Comparison of ENCODE assay signal across 20 cellular contexts in genomic region chr17:76197911-76198310, GRCh38. TPM values are rescaled to one million over a fixed set of nuclear protein-coding genes. Genes with fewer than 3 reads are reported as not detected.
DNase-seq lines count a peak whose midpoint lies in the region; ATAC-seq and TF ChIP-seq lines count a peak whose summit lies in the region.
"Had no signal": no experiment of that assay in that cellular context is flagged by ENCODE, and none has a peak within 500 bp of the region (broad histone marks: within the 10 kb centered on the region; RNA-seq: fewer than 3 reads in every experiment).

No MANE protein-coding gene starts in this region.

- H3K27ac ChIP-seq in CD8-positive, alpha-beta memory T cell (ENCODE audit: low read depth, low read length) = no peak overlapping the region
- H3K27ac ChIP-seq in psoas muscle (peak overlapping the region; percentile 81), Peyer's patch (no peak overlapping the region)

- H3K4me3 ChIP-seq in CD8-positive, alpha-beta memory T cell (ENCODE audit: low read length) = no peak overlapping the region
- H3K4me3 ChIP-seq in psoas muscle (no peak overlapping the region), Peyer's patch (no peak overlapping the region)
- H3K4me3 ChIP-seq: spleen had no signal

- no peaks in the 10 kb centered on the region for H3K9me3 Mint-ChIP-seq in activated T-cell treated with anti-CD3 and anti-CD28 coated beads, Interleukin-2, amount 50 U/mL, for 72 hours
- H3K9me3 Mint-ChIP-seq in CD8-positive, alpha-beta memory T cell = no peaks in the 10 kb centered on the region
- H3K9me3 Mint-ChIP-seq in activated T-helper 2 cell treated with anti-CD3 and anti-CD28 coated beads, Interferon-gamma antibody, Interleukin-2, Interleukin-4, amounts not matched to agents 10 μg/mL and 5 μg/mL and 100 μg/mL, durations not matched to agents 14 hours and 24 hours and 36 hours = no peaks in the 10 kb centered on the region
- no peaks in the 10 kb centered on the region for H3K9me3 Mint-ChIP-seq in mesothelial cell of epicardium
- H3K9me3 Mint-ChIP-seq: activated T-cell treated with anti-CD3 and anti-CD28 coated beads, Interleukin-2, amount 50 U/mL, for 4 hours had no signal

- no peaks in the 10 kb centered on the region for H3K36me3 ChIP-seq in CD8-positive, alpha-beta memory T cell (ENCODE audit: insufficient read depth, low read length)
- H3K36me3 ChIP-seq in psoas muscle (ENCODE audit: insufficient read depth in 1 of 2, low read depth in 1 of 2) (no peaks in the 10 kb centered on the region), Peyer's patch (peaks cover 0 to 3% (median 0%) of the 10 kb centered on the region in 3 donors)
- H3K36me3 ChIP-seq: spleen had no signal

- no peak for ATAC-seq in activated T-cell treated with anti-CD3 and anti-CD28 coated beads, Interleukin-2, amount 50 U/mL, for 72 hours (replicated peaks in 1 of 2)
- ATAC-seq in psoas muscle = no peak
- ATAC-seq: SK-N-SH treated with all-trans-retinoic acid at 6 μM for 48 hours had no signal

- H3K9me3 ChIP-seq in CD8-positive, alpha-beta memory T cell (ENCODE audit: low read length) = no peaks in the 10 kb centered on the region
- H3K9me3 ChIP-seq in psoas muscle (no peaks in the 10 kb centered on the region), Peyer's patch (no peaks in the 10 kb centered on the region)
- H3K9me3 ChIP-seq: spleen had no signal

- H3K4me3 Mint-ChIP-seq in activated T-cell treated with anti-CD3 and anti-CD28 coated beads, Interleukin-2, amount 50 U/mL, for 72 hours = no peak overlapping the region
- H3K4me3 Mint-ChIP-seq in CD8-positive, alpha-beta memory T cell = peak overlapping the region in 1 of 7 donors; percentile 8
- H3K4me3 Mint-ChIP-seq in activated T-helper 2 cell treated with anti-CD3 and anti-CD28 coated beads, Interferon-gamma antibody, Interleukin-2, Interleukin-4, amounts not matched to agents 10 μg/mL and 5 μg/mL and 100 μg/mL, durations not matched to agents 14 hours and 24 hours and 36 hours (ENCODE audit: low read depth) = no peak overlapping the region
- H3K4me3 Mint-ChIP-seq in mesothelial cell of epicardium = no peak overlapping the region
- H3K4me3 Mint-ChIP-seq: activated T-cell treated with anti-CD3 and anti-CD28 coated beads, Interleukin-2, amount 50 U/mL, for 4 hours had no signal

- CTCF ChIA-PET in CD8-positive, alpha-beta memory T cell (lab: Charles Lee) = interaction anchor here (1.4 kb wide), 1 partner anchor 66 kb away, joined by 4 read pairs; no protein-coding TSS in a partner anchor

- no peak for TF ChIP-seq POLR2A in Peyer's patch (IDR thresholded peaks at IDR 0.05)

- intact Hi-C loops in activated T-helper 2 cell treated with anti-CD3 and anti-CD28 coated beads, Interferon-gamma antibody, Interleukin-2, Interleukin-4, amounts not matched to agents 10 μg/mL and 5 μg/mL and 100 μg/mL, durations not matched to agents 14 hours and 24 hours and 36 hours (cut with micrococcal nuclease) = no loop called here
- intact Hi-C loops in psoas muscle (cut with DNase I) = loop anchor here (5.0 kb wide), 3 partner anchors 34 to 79 kb away; partner anchors contain the start of gene RNF157 (in 1 of the 2)

- 48 to 54% (median 49%) methylated on average over 2 of the region's 2 CpGs for WGBS in psoas muscle, 3 donors

- H3K4me1 ChIP-seq in CD8-positive, alpha-beta memory T cell (ENCODE audit: insufficient read depth, low read length) = peaks cover 75% of the 10 kb centered on the region
- H3K4me1 ChIP-seq in psoas muscle (peaks cover 50% of the 10 kb centered on the region), Peyer's patch (no peaks in the 10 kb centered on the region)

- TF ChIP-seq CTCF in psoas muscle (IDR thresholded peaks at IDR 0.05) = no peak
- no peak for TF ChIP-seq CTCF in Peyer's patch (IDR thresholded peaks at IDR 0.05)
- TF ChIP-seq CTCF in mesothelial cell of epicardium (IDR thresholded peaks at IDR 0.05; ENCODE audit: unreplicated experiment) = no peak

- H3K27me3 ChIP-seq in CD8-positive, alpha-beta memory T cell (ENCODE audit: insufficient read depth, low read length, poor library complexity, severe bottlenecking) = no peaks in the 10 kb centered on the region
- H3K27me3 ChIP-seq in psoas muscle (ENCODE audit: insufficient read depth in 3 of 3, low read length in 2 of 3) (no peaks in the 10 kb centered on the region), Peyer's patch (no peaks in the 10 kb centered on the region)
- H3K27me3 ChIP-seq: spleen had no signal

- H3K27ac Mint-ChIP-seq in activated T-cell treated with anti-CD3 and anti-CD28 coated beads, Interleukin-2, amount 50 U/mL, for 72 hours = peak overlapping the region; percentile 12
- H3K27ac Mint-ChIP-seq in CD8-positive, alpha-beta memory T cell = peak overlapping the region in 7 of 8 donors; percentile 58 to 95 (median 82)
- H3K27ac Mint-ChIP-seq in activated T-helper 2 cell treated with anti-CD3 and anti-CD28 coated beads, Interferon-gamma antibody, Interleukin-2, Interleukin-4, amounts not matched to agents 10 μg/mL and 5 μg/mL and 100 μg/mL, durations not matched to agents 14 hours and 24 hours and 36 hours = peak overlapping the region; percentile 1
- no peak overlapping the region for H3K27ac Mint-ChIP-seq in mesothelial cell of epicardium

- H3K27me3 Mint-ChIP-seq in activated T-cell treated with anti-CD3 and anti-CD28 coated beads, Interleukin-2, amount 50 U/mL, for 72 hours (ENCODE audit: low read depth) = no peaks in the 10 kb centered on the region
- H3K27me3 Mint-ChIP-seq in CD8-positive, alpha-beta memory T cell = no peaks in the 10 kb centered on the region
- no peaks in the 10 kb centered on the region for H3K27me3 Mint-ChIP-seq in activated T-helper 2 cell treated with anti-CD3 and anti-CD28 coated beads, Interferon-gamma antibody, Interleukin-2, Interleukin-4, amounts not matched to agents 10 μg/mL and 5 μg/mL and 100 μg/mL, durations not matched to agents 14 hours and 24 hours and 36 hours (ENCODE audit: low read depth)
- H3K27me3 Mint-ChIP-seq in mesothelial cell of epicardium (ENCODE audit: low read depth) = no peaks in the 10 kb centered on the region

- peaks cover 85% of the 10 kb centered on the region for H3K4me1 Mint-ChIP-seq in activated T-cell treated with anti-CD3 and anti-CD28 coated beads, Interleukin-2, amount 50 U/mL, for 72 hours (ENCODE audit: low read depth)
- H3K4me1 Mint-ChIP-seq in CD8-positive, alpha-beta memory T cell = peaks cover 71 to 88% (median 88%) of the 10 kb centered on the region in 3 donors
- peaks cover 57% of the 10 kb centered on the region for H3K4me1 Mint-ChIP-seq in activated T-helper 2 cell treated with anti-CD3 and anti-CD28 coated beads, Interferon-gamma antibody, Interleukin-2, Interleukin-4, amounts not matched to agents 10 μg/mL and 5 μg/mL and 100 μg/mL, durations not matched to agents 14 hours and 24 hours and 36 hours (ENCODE audit: low read depth)
- H3K4me1 Mint-ChIP-seq in mesothelial cell of epicardium = peaks cover 17% of the 10 kb centered on the region

- no peak for DNase-seq in activated T-cell treated with anti-CD3 and anti-CD28 coated beads, Interleukin-2, amount 50 U/mL, for 72 hours
- no peak for DNase-seq in activated T-cell treated with anti-CD3 and anti-CD28 coated beads, Interleukin-2, amount 50 U/mL, for 1 hour
- no peak for DNase-seq in CD8-positive, alpha-beta memory T cell
- DNase-seq in activated T-helper 2 cell treated with anti-CD3 and anti-CD28 coated beads, Interferon-gamma antibody, Interleukin-2, Interleukin-4, amounts not matched to agents 10 μg/mL and 5 μg/mL and 100 μg/mL, durations not matched to agents 14 hours and 24 hours and 36 hours (ENCODE audit: low spot score) = no peak
- DNase-seq in psoas muscle = no peak
- no peak for DNase-seq in Peyer's patch
- no peak for DNase-seq in NCI-H2227 treated with DMSO at 0.1 percent for 48 hours (lab: John Stamatoyannopoulos, UW)
- no peak for DNase-seq in mesothelial cell of epicardium (ENCODE audit: low spot score in 2 of 2, unreplicated experiment in 2 of 2)
- DNase-seq: activated CD4-positive, alpha-beta T cell treated with anti-CD3 and anti-CD28 coated beads for 4 hours; activated T-cell treated with anti-CD3 and anti-CD28 coated beads, Interleukin-2, amount 50 U/mL, for 4 hours; amygdala; caudate nucleus; COR-L47; erythroblast; NK-92 treated with Interleukin-12 subunit alpha and Interleukin-12 subunit beta, amount 100 ng/mL, for 24 hours; spleen had no signal

- POLR2A ChIA-PET in CD8-positive, alpha-beta memory T cell (lab: Charles Lee) = no interaction called here

- peaks cover 28 to 31% of the 10 kb centered on the region in 2 donors for H3K36me3 Mint-ChIP-seq in activated T-cell treated with anti-CD3 and anti-CD28 coated beads, Interleukin-2, amount 50 U/mL, for 72 hours (ENCODE audit: insufficient read depth in 2 of 2)
- peaks cover 0 to 18% (median 4%) of the 10 kb centered on the region in 3 donors for H3K36me3 Mint-ChIP-seq in CD8-positive, alpha-beta memory T cell
- peaks cover 55% of the 10 kb centered on the region for H3K36me3 Mint-ChIP-seq in activated T-helper 2 cell treated with anti-CD3 and anti-CD28 coated beads, Interferon-gamma antibody, Interleukin-2, Interleukin-4, amounts not matched to agents 10 μg/mL and 5 μg/mL and 100 μg/mL, durations not matched to agents 14 hours and 24 hours and 36 hours (ENCODE audit: low read depth)
- no peaks in the 10 kb centered on the region for H3K36me3 Mint-ChIP-seq in mesothelial cell of epicardium

RNA-seq across cellular contexts. Expression of gene RNF157, which starts 42.4 kb away (rescaled TPM):
- total RNA-seq in activated T-cell treated with anti-CD3 and anti-CD28 coated beads, Interleukin-2, amount 50 U/mL, for 72 hours = 100 to 1,000 TPM in 1 of 2 donors, 10 to 100 TPM in 1; 91.9 to 100 TPM
- total RNA-seq in CD8-positive, alpha-beta memory T cell = 10 to 100 TPM; 13.9 TPM
- polyA plus RNA-seq in CD8-positive, alpha-beta memory T cell = 10.7 TPM
- total RNA-seq in activated T-helper 2 cell treated with anti-CD3 and anti-CD28 coated beads, Interferon-gamma antibody, Interleukin-2, Interleukin-4, amounts not matched to agents 10 μg/mL and 5 μg/mL and 100 μg/mL, durations not matched to agents 14 hours and 24 hours and 36 hours = 34.3 and 34.9 TPM in 2 replicates
- total RNA-seq in psoas muscle (10 to 100 TPM; 35.0 to 76.5 (median 60.0) TPM), Peyer's patch (100 to 1,000 TPM in 2 of 4 donors, 10 to 100 TPM in 2; 73.4 to 115 (median 106) TPM), mesothelial cell of epicardium (6.8 to 8.0 TPM (median 7.8 TPM) in 3 replicates)
- polyA plus RNA-seq in psoas muscle = 10 to 100 TPM; 14.9 to 90.1 (median 73.9) TPM

RNA-seq across cellular contexts. Expression of gene FOXJ1, which starts 56.9 kb away (rescaled TPM):
- 1 to 10 TPM; 1.4 to 1.5 TPM for total RNA-seq in activated T-cell treated with anti-CD3 and anti-CD28 coated beads, Interleukin-2, amount 50 U/mL, for 72 hours
- under 1 TPM; 0.64 to 0.94 TPM for total RNA-seq in CD8-positive, alpha-beta memory T cell
- polyA plus RNA-seq in CD8-positive, alpha-beta memory T cell = 0.68 TPM
- total RNA-seq in activated T-helper 2 cell treated with anti-CD3 and anti-CD28 coated beads, Interferon-gamma antibody, Interleukin-2, Interleukin-4, amounts not matched to agents 10 μg/mL and 5 μg/mL and 100 μg/mL, durations not matched to agents 14 hours and 24 hours and 36 hours = 0.11 TPM in 2 replicates
- total RNA-seq in psoas muscle (under 1 TPM in 2 of 4 donors, not detected in 2; 0.11 to 0.15 TPM), Peyer's patch (not detected), mesothelial cell of epicardium (2.0 to 2.1 TPM (median 2.1 TPM) in 3 replicates)
- polyA plus RNA-seq in psoas muscle = under 1 TPM; 0.07 to 0.11 (median 0.09) TPM
- total RNA-seq: Daoy, RPMI7951 had no signal
- polyA plus RNA-seq: AG04450 had no signal
